Comparison of ENCODE assay signal across 25 cellular contexts in the genomic region with DNA sequence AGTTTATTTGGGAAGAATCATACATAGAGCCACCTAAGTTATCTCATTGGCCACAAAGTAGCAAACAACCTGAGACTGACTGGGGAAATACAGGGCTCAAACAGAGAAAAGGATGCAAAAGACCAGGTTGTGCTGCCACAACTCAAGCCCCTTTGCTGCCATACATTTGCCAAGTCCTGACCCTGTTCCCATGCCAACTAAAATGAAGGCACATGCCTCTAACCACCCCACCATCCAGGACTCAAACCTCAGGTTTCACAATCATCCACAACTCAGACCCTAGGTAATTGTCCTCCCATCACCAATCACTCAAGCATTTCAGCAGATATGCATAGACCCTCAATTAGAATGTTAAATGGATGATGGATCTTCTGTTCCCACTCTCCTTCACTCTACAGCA. TPM values are rescaled to one million over a fixed set of nuclear protein-coding genes. Genes with fewer than 3 reads are reported as not detected.
"Had no signal": no experiment of that assay in that cellular context is flagged by ENCODE, and none has a peak within 500 bp of the region (broad histone marks: within the 10 kb centered on the region; RNA-seq: fewer than 3 reads in every experiment).

No MANE protein-coding gene starts in this region.

- H3K4me3 Mint-ChIP-seq: activated CD4-positive, alpha-beta memory T cell treated with anti-CD3 and anti-CD28 coated beads, Interleukin-2, amount 10 ng/mL, durations not matched to agents 7 days and 5 days; activated CD8-positive, alpha-beta memory T cell treated with anti-CD3 and anti-CD28 coated beads, Interleukin-2, amount 10 ng/mL, durations not matched to agents 7 days and 5 days; activated T-helper 17 cell treated with anti-CD3 and anti-CD28 coated beads, Interleukin-2, amount 50 U/mL, for 72 hours; T-helper 2 cell treated with Interferon-gamma antibody and Interleukin-4, amounts not matched to agents 5 μg/mL and 100 μg/mL, for 36 hours; type B pancreatic cell; WTC11 had no signal

- ATAC-seq: activated CD8-positive, alpha-beta memory T cell treated with anti-CD3 and anti-CD28 coated beads, Interleukin-2, amount 10 ng/mL, durations not matched to agents 7 days and 5 days; activated T-helper 17 cell treated with anti-CD3 and anti-CD28 coated beads, Interleukin-2, amount 50 U/mL, for 72 hours; left lobe of liver; WTC11 had no signal

- H3K4me1 Mint-ChIP-seq: activated CD4-positive, alpha-beta memory T cell treated with anti-CD3 and anti-CD28 coated beads, Interleukin-2, amount 10 ng/mL, durations not matched to agents 7 days and 5 days had no signal

- H3K4me1 ChIP-seq: testis had no signal

- H3K4me3 ChIP-seq: coronary artery, testis had no signal

- H3K27ac Mint-ChIP-seq: activated CD4-positive, alpha-beta memory T cell treated with anti-CD3 and anti-CD28 coated beads, Interleukin-2, amount 10 ng/mL, durations not matched to agents 7 days and 5 days; activated CD8-positive, alpha-beta memory T cell treated with anti-CD3 and anti-CD28 coated beads, Interleukin-2, amount 10 ng/mL, durations not matched to agents 7 days and 5 days; activated T-helper 17 cell treated with anti-CD3 and anti-CD28 coated beads, Interleukin-2, amount 50 U/mL, for 72 hours; progenitor cell of endocrine pancreas; T-helper 2 cell treated with Interferon-gamma antibody and Interleukin-4, amounts not matched to agents 5 μg/mL and 100 μg/mL, for 36 hours; type B pancreatic cell; WTC11 had no signal

- H3K36me3 Mint-ChIP-seq: activated CD8-positive, alpha-beta memory T cell treated with anti-CD3 and anti-CD28 coated beads, Interleukin-2, amount 10 ng/mL, durations not matched to agents 7 days and 5 days; type B pancreatic cell had no signal

- H3K9me3 ChIP-seq: testis had no signal

- H3K27ac ChIP-seq: brain microvascular endothelial cell, coronary artery, testis had no signal

- DNase-seq: activated CD4-positive, alpha-beta memory T cell treated with anti-CD3 and anti-CD28 coated beads, Interleukin-2, amount 10 ng/mL, durations not matched to agents 7 days and 5 days; activated CD4-positive, alpha-beta T cell treated with anti-CD3 and anti-CD28 coated beads for 48 hours; activated CD8-positive, alpha-beta memory T cell treated with anti-CD3 and anti-CD28 coated beads, Interleukin-2, amount 10 ng/mL, durations not matched to agents 7 days and 5 days; activated naive CD4-positive, alpha-beta T cell treated with Interleukin-2 at 50 U/mL for 16 hours; anterior cingulate cortex; brain microvascular endothelial cell; erythroblast; foreskin melanocyte; hypothalamus; islet precursor cell; occipital lobe; stimulated activated CD4-positive, alpha-beta T cell treated with anti-CD3 and anti-CD28 coated beads, Interleukin-2, amount 100 ng/mL, for 24 hours; testis had no signal

- FAIRE-seq: endometrium, TTC549 had no signal

- H3K9me3 Mint-ChIP-seq: activated CD4-positive, alpha-beta memory T cell treated with anti-CD3 and anti-CD28 coated beads, Interleukin-2, amount 10 ng/mL, durations not matched to agents 7 days and 5 days; activated T-helper 17 cell treated with anti-CD3 and anti-CD28 coated beads, Interleukin-2, amount 50 U/mL, for 72 hours; T-helper 2 cell treated with Interferon-gamma antibody and Interleukin-4, amounts not matched to agents 5 μg/mL and 100 μg/mL, for 36 hours; type B pancreatic cell had no signal

- H3K27me3 ChIP-seq: brain microvascular endothelial cell, testis had no signal

- H3K36me3 ChIP-seq: brain microvascular endothelial cell had no signal

RNA-seq across cellular contexts. Expression of gene MS4A1, which starts 1.4 kb away (rescaled TPM):
- total RNA-seq: activated CD4-positive, alpha-beta memory T cell treated with anti-CD3 and anti-CD28 coated beads, Interleukin-2, amount 10 ng/mL, durations not matched to agents 7 days and 5 days; activated CD8-positive, alpha-beta memory T cell treated with anti-CD3 and anti-CD28 coated beads, Interleukin-2, amount 10 ng/mL, durations not matched to agents 7 days and 5 days; lung microvascular endothelial cell; myocyte; occipital lobe; progenitor cell of endocrine pancreas had no signal
- polyA plus RNA-seq: neural cell had no signal

RNA-seq across cellular contexts. Expression of gene MS4A5, which starts 24.8 kb away (rescaled TPM):
- total RNA-seq: activated CD4-positive, alpha-beta memory T cell treated with anti-CD3 and anti-CD28 coated beads, Interleukin-2, amount 10 ng/mL, durations not matched to agents 7 days and 5 days; activated CD8-positive, alpha-beta memory T cell treated with anti-CD3 and anti-CD28 coated beads, Interleukin-2, amount 10 ng/mL, durations not matched to agents 7 days and 5 days; activated T-helper 17 cell treated with anti-CD3 and anti-CD28 coated beads, Interleukin-2, amount 50 U/mL, for 72 hours; left lobe of liver; lung microvascular endothelial cell; myocyte; occipital lobe; progenitor cell of endocrine pancreas; WTC11 had no signal
- polyA plus RNA-seq: neural cell had no signal

RNA-seq across cellular contexts. Expression of gene MS4A12, which starts 38.4 kb away (rescaled TPM):
- total RNA-seq: activated CD4-positive, alpha-beta memory T cell treated with anti-CD3 and anti-CD28 coated beads, Interleukin-2, amount 10 ng/mL, durations not matched to agents 7 days and 5 days; activated CD8-positive, alpha-beta memory T cell treated with anti-CD3 and anti-CD28 coated beads, Interleukin-2, amount 10 ng/mL, durations not matched to agents 7 days and 5 days; activated T-helper 17 cell treated with anti-CD3 and anti-CD28 coated beads, Interleukin-2, amount 50 U/mL, for 72 hours; left lobe of liver; lung microvascular endothelial cell; occipital lobe; progenitor cell of endocrine pancreas; WTC11 had no signal
- polyA plus RNA-seq: neural cell had no signal

RNA-seq across cellular contexts. Expression of gene MS4A14, which starts 58.0 kb away (rescaled TPM):
- total RNA-seq: activated CD4-positive, alpha-beta memory T cell treated with anti-CD3 and anti-CD28 coated beads, Interleukin-2, amount 10 ng/mL, durations not matched to agents 7 days and 5 days; activated CD8-positive, alpha-beta memory T cell treated with anti-CD3 and anti-CD28 coated beads, Interleukin-2, amount 10 ng/mL, durations not matched to agents 7 days and 5 days; activated T-helper 17 cell treated with anti-CD3 and anti-CD28 coated beads, Interleukin-2, amount 50 U/mL, for 72 hours; lung microvascular endothelial cell; myocyte; occipital lobe; progenitor cell of endocrine pancreas; WTC11 had no signal
- polyA plus RNA-seq: neural cell had no signal
